ENCODE assay signal across 8 cellular contexts in genomic region chr1:178060789-178061556, GRCh38. TPM values are rescaled to one million over a fixed set of nuclear protein-coding genes. Genes with fewer than 3 reads are reported as not detected.
DNase-seq lines count a peak whose midpoint lies in the region; ATAC-seq and TF ChIP-seq lines count a peak whose summit lies in the region.

No MANE protein-coding gene starts in this region.

- H3K27me3 ChIP-seq in H7 (ENCODE audit: control insufficient read depth, insufficient read depth, low read length) (no peaks in the 10 kb centered on the region), adipocyte (replicated peaks; ENCODE audit: control insufficient read depth, insufficient read depth, low read length) (no peaks in the 10 kb centered on the region), left ventricle myocardium inferior (ENCODE audit: low read depth) (no peaks in the 10 kb centered on the region)

- DNase-seq in H7 (peak; percentile 37), adipocyte (ENCODE audit: low read depth) (peak; percentile 91), left ventricle myocardium inferior (no peak), skeletal muscle cell (ENCODE audit: low read depth) (peak; percentile 96)
- no peak for DNase-seq in activated effector memory CD4-positive, alpha-beta T cell treated with anti-CD3 and anti-CD28 coated beads, Interleukin-2, amount 50 U/mL, for 16 hours

- H3K36me3 ChIP-seq in H7 (replicated peaks; ENCODE audit: control insufficient read depth, insufficient read depth, low read length) = no peaks in the 10 kb centered on the region
- H3K36me3 ChIP-seq in adipocyte (ENCODE audit: control insufficient read depth, insufficient read depth, low read length, severe bottlenecking) = no peaks in the 10 kb centered on the region
- no peaks in the 10 kb centered on the region for H3K36me3 ChIP-seq in left ventricle myocardium inferior

- ATAC-seq in HG03135 (IDR thresholded peaks at IDR 0.05; ENCODE audit: unreplicated experiment) (no peak), GM21576 (IDR thresholded peaks at IDR 0.05; ENCODE audit: unreplicated experiment) (no peak), HG03159 (IDR thresholded peaks at IDR 0.05; ENCODE audit: unreplicated experiment) (no peak)

- H3K9me3 ChIP-seq in adipocyte (ENCODE audit: control insufficient read depth, low read length) = no peaks in the 10 kb centered on the region
- H3K9me3 ChIP-seq in left ventricle myocardium inferior (replicated peaks) = no peaks in the 10 kb centered on the region

- H3K27ac ChIP-seq in left ventricle myocardium inferior (replicated peaks) = peak overlapping the region; percentile 96

- H3K4me1 ChIP-seq in adipocyte (ENCODE audit: control insufficient read depth, insufficient read depth, low read length) = peaks cover 58% of the 10 kb centered on the region
- peaks cover 64% of the 10 kb centered on the region for H3K4me1 ChIP-seq in left ventricle myocardium inferior

- intact Hi-C loops in left ventricle myocardium inferior (cut with micrococcal nuclease) = no loop called here

- peak overlapping the region; percentile 86 for H3K9ac ChIP-seq in adipocyte (ENCODE audit: low read length)

- H3K4me3 ChIP-seq in H7 (ENCODE audit: insufficient read depth, low read depth, low read length) = no peak overlapping the region
- peak overlapping the region; percentile 68 for H3K4me3 ChIP-seq in adipocyte (ENCODE audit: low read length)
- H3K4me3 ChIP-seq in left ventricle myocardium inferior = no peak overlapping the region
- no peak overlapping the region for H3K4me3 ChIP-seq in skeletal muscle cell (ENCODE audit: low read depth, low read length)

- no peak for TF ChIP-seq CTCF in left ventricle myocardium inferior (IDR thresholded peaks at IDR 0.05; ENCODE audit: borderline replicate concordance)

RNA-seq across cellular contexts. Expression of gene RASAL2, which starts 32.9 kb away (rescaled TPM):
- total RNA-seq in H7 (2014; rRNA removed; shearing (Covaris generic)) = 25.7 and 33.3 TPM in 2 replicates
- 28.3 TPM for total RNA-seq in left ventricle myocardium inferior

Comparison
In these comparisons a context has a peak if more than half of its experiments do, and no peak if none do; other contexts are left out.
1. DNase-seq: peak in H7 (single experiment), adipocyte (single experiment) and skeletal muscle cell (single experiment); none in left ventricle myocardium inferior (single experiment) and activated effector memory CD4-positive, alpha-beta T cell treated with anti-CD3 and anti-CD28 coated beads, Interleukin-2, amount 50 U/mL, for 16 hours (single experiment).